ENCODE assay signal across 8 cellular contexts in genomic region chr1:147083919-147084272, GRCh38.
DNase-seq lines count a peak whose midpoint lies in the region; ATAC-seq, FAIRE-seq and TF ChIP-seq lines count a peak whose summit lies in the region.

No MANE protein-coding gene starts in this region.

- no peak for TF ChIP-seq POLR2A in GM12892 (IDR thresholded peaks at IDR 0.05; ENCODE audit: low read depth, low read length)

- H3K36me3 ChIP-seq in muscle layer of duodenum (ENCODE audit: control insufficient read depth in 1 of 2, insufficient read depth in 2 of 2, low read length in 2 of 2), result no peaks in the 10 kb centered on the region

- H3K9me3 ChIP-seq in muscle layer of duodenum (ENCODE audit: control insufficient read depth in 1 of 2, low read length in 2 of 2), result peaks cover 3 to 15% of the 10 kb centered on the region in 2 donors

- DNase-seq in AG09309 (ENCODE audit: low read depth) (no peak), cardiac fibroblast (ENCODE audit: low read depth in 2 of 2) (no peak), HEK293T (ENCODE audit: extremely low spot score) (no peak), NCI-H446 (lab: John Stamatoyannopoulos, UW) (no peak), GM12892 (ENCODE audit: insufficient read length) (no peak), HPDE6-E6E7 (ENCODE audit: extremely low spot score) (no peak)

- H3K4me1 ChIP-seq in muscle layer of duodenum (ENCODE audit: control insufficient read depth in 1 of 2, insufficient read depth in 2 of 2, low read length in 2 of 2), result peaks cover 0 to 22% of the 10 kb centered on the region in 2 donors

- POLR2A ChIA-PET in HEK293T (lab: Yijun Ruan, JAX), result interaction anchor here (0.7 to 2.1 kb wide), 17 partner anchors 8 to 707 kb away, joined by 3 to 14 read pairs (median 4); partner anchors contain the start of gene CHD1L

- CTCF ChIA-PET in HEK293T (lab: Yijun Ruan, JAX), result interaction anchor here (0.7 kb wide), 1 partner anchor 159 kb away, joined by 4 read pairs; no protein-coding TSS in a partner anchor

- peak overlapping the region; percentile 59 for H3K4me3 ChIP-seq in AG09309 (ENCODE audit: control insufficient read depth, low read depth, low read length)
- peak overlapping the region; percentile 61 to 64 for H3K4me3 ChIP-seq in cardiac fibroblast (replicated peaks in 1 of 2; ENCODE audit: low read depth in 2 of 2, low read length in 2 of 2)
- H3K4me3 ChIP-seq in muscle layer of duodenum (ENCODE audit: low read depth in 1 of 2, low read length in 2 of 2), result peak overlapping the region; percentile 67 to 80

- ATAC-seq in HG02798 (IDR thresholded peaks at IDR 0.05; ENCODE audit: poor library complexity, unreplicated experiment), result peak; percentile 2

- H3K27ac ChIP-seq in muscle layer of duodenum (ENCODE audit: low read length), result no peak overlapping the region

- H3K27me3 ChIP-seq in muscle layer of duodenum (ENCODE audit: low read depth, low read length), result peaks cover 46% of the 10 kb centered on the region

- no peak for TF ChIP-seq CTCF in AG09309 (IDR thresholded peaks at IDR 0.05; ENCODE audit: control insufficient read depth, insufficient read depth, low read depth, low read length, missing control alignments)
- no peak for TF ChIP-seq CTCF in cardiac fibroblast (IDR thresholded peaks at IDR 0.05; ENCODE audit: low read depth, low read length)

- no peak for FAIRE-seq in GM12892 (lab: Jason Lieb, UNC)

TF ChIP-seq in HEK293T, 16 proteins besides CTCF, POLR2A, EP300 and RAD21:
- no peak for TF ChIP-seq FOXK2 (IDR thresholded peaks at IDR 0.05)
- no peak for TF ChIP-seq ELF4 (IDR thresholded peaks at IDR 0.05)
- TF ChIP-seq FOXA1 (IDR thresholded peaks at IDR 0.05), result no peak
- TF ChIP-seq SP1 (IDR thresholded peaks at IDR 0.05), result no peak
- TF ChIP-seq TARDBP (IDR thresholded peaks at IDR 0.05), result no peak
- no peak for TF ChIP-seq SUZ12 (IDR thresholded peaks at IDR 0.05)
- TF ChIP-seq CTBP1 (IDR thresholded peaks at IDR 0.05; ENCODE audit: borderline replicate concordance), result no peak
- no peak for TF ChIP-seq NFRKB (IDR thresholded peaks at IDR 0.05)
- no peak for TF ChIP-seq BHLHE40 (IDR thresholded peaks at IDR 0.05; ENCODE audit: borderline replicate concordance)
- no peak for TF ChIP-seq L3MBTL2 (conservative IDR thresholded peaks at IDR 0.05)
- TF ChIP-seq ZNF384 (IDR thresholded peaks at IDR 0.05), result no peak
- no peak for TF ChIP-seq FOXM1 (IDR thresholded peaks at IDR 0.05; ENCODE audit: borderline replicate concordance)
- TF ChIP-seq HDGF (IDR thresholded peaks at IDR 0.05; ENCODE audit: borderline replicate concordance), result no peak
- TF ChIP-seq ARNT (IDR thresholded peaks at IDR 0.05), result no peak
- TF ChIP-seq PKNOX1 (IDR thresholded peaks at IDR 0.05), result no peak
- TF ChIP-seq LEF1 (IDR thresholded peaks at IDR 0.05; ENCODE audit: borderline replicate concordance), result no peak
TF ChIP-seq in HEK293T: peak in this region for 0.
